11 cellular contexts compared by ENCODE assay signal in genomic region chr2:8324164-8324848, GRCh38.
DNase-seq lines count a peak whose midpoint lies in the region; ATAC-seq and TF ChIP-seq lines count a peak whose summit lies in the region.
"Had no signal": no experiment of that assay in that cellular context is flagged by ENCODE, and none has a peak within 500 bp of the region (broad histone marks: within the 10 kb centered on the region; RNA-seq: fewer than 3 reads in every experiment).

No MANE protein-coding gene starts in this region.

- H3K9me3 ChIP-seq in adrenal gland (replicated peaks in 1 of 3), result no peaks in the 10 kb centered on the region
- H3K9me3 ChIP-seq: BLaER1 treated with 17β-estradiol and CSF1 and Interleukin-3, amounts not matched to agents 10 nM and 100 nM; sigmoid colon had no signal

- no peak overlapping the region for H3K4me3 ChIP-seq in adrenal gland
- H3K4me3 ChIP-seq: BLaER1 treated with 17β-estradiol and CSF1 and Interleukin-3, amounts not matched to agents 10 nM and 100 nM; sigmoid colon had no signal

- TF ChIP-seq POLR2A in erythroblast (IDR thresholded peaks at IDR 0.05; ENCODE audit: low read length) (no peak), adrenal gland (IDR thresholded peaks at IDR 0.05) (no peak)

- H3K27me3 ChIP-seq in adrenal gland, result no peaks in the 10 kb centered on the region
- H3K27me3 ChIP-seq: BLaER1 treated with 17β-estradiol and CSF1 and Interleukin-3, amounts not matched to agents 10 nM and 100 nM; sigmoid colon had no signal

- no peaks in the 10 kb centered on the region for H3K36me3 ChIP-seq in adrenal gland (replicated peaks in 1 of 2)
- H3K36me3 ChIP-seq: BLaER1 treated with 17β-estradiol and CSF1 and Interleukin-3, amounts not matched to agents 10 nM and 100 nM; sigmoid colon had no signal

- no peak overlapping the region for H3K27ac ChIP-seq in adrenal gland
- H3K27ac ChIP-seq: BLaER1 treated with 17β-estradiol and CSF1 and Interleukin-3, amounts not matched to agents 10 nM and 100 nM; sigmoid colon had no signal

- intact Hi-C loops in adrenal gland (cut with DNase I), result no loop called here

- WGBS in adrenal gland, 4 donors, result 74 to 79% (median 76%) methylated on average over 11 of the region's 11 CpGs

- peak; percentile 84 for DNase-seq in CMK (ENCODE audit: low read depth)
- DNase-seq in NCI-H1092 (lab: John Stamatoyannopoulos, UW), result peak; percentile 52
- peak; percentile 43 for DNase-seq in NCI-H69 (lab: John Stamatoyannopoulos, UW)
- DNase-seq in erythroblast (lab: John Stamatoyannopoulos, UW), result peak; percentile 93 to 96
- DNase-seq in NCI-H2196 (lab: John Stamatoyannopoulos, UW; ENCODE audit: unreplicated experiment), result no peak
- no peak for DNase-seq in adrenal gland
- DNase-seq in Kasumi-1 (lab: John Stamatoyannopoulos, UW), result no peak
- DNase-seq: activated effector memory CD4-positive, alpha-beta T cell treated with Interleukin-2 at 50 U/mL for 16 hours; sigmoid colon had no signal

- TF ChIP-seq CTCF in adrenal gland (IDR thresholded peaks at IDR 0.05), result no peak

- no peaks in the 10 kb centered on the region for H3K4me1 ChIP-seq in adrenal gland (replicated peaks in 1 of 2)
- H3K4me1 ChIP-seq: sigmoid colon had no signal

- no peak for ATAC-seq in HG03196 (IDR thresholded peaks at IDR 0.05; ENCODE audit: unreplicated experiment)

Comparison
In these comparisons a context has a peak if more than half of its experiments do, and no peak if none do; other contexts are left out.
1. DNase-seq: peak in CMK (single experiment), NCI-H1092 (single experiment), NCI-H69 (single experiment) and erythroblast (2 of 2); none in NCI-H2196 (single experiment), adrenal gland (0 of 7) and Kasumi-1 (0 of 2).